30 cellular contexts compared by ENCODE assay signal in genomic region chr18:42520074-42520473, GRCh38.
"Had no signal": no experiment of that assay in that cellular context is flagged by ENCODE, and none has a peak within 500 bp of the region (broad histone marks: within the 10 kb centered on the region; RNA-seq: fewer than 3 reads in every experiment).

No MANE protein-coding gene starts in this region.

- ATAC-seq: naive thymus-derived CD8-positive, alpha-beta T cell; natural killer cell treated with Interleukin-12 subunit alpha and Interleukin-12 subunit beta and Interleukin-15 and Interleukin-18, amount 100 ng/mL, for 72 hours; psoas muscle; right cardiac atrium; stimulated activated memory B cell treated with anti-CD40 and anti-IgM and Interleukin-4, amounts not matched to agents 10 μg/mL and 1 μg/mL and 100 μg/mL, for 72 hours; stimulated activated naive CD8-positive, alpha-beta T cell treated with anti-CD3 and anti-CD28 coated beads, Interleukin-15, amount 100 ng/mL, for 72 hours; stimulated activated naive CD8-positive, alpha-beta T cell treated with anti-CD3 and anti-CD28 coated beads, Interleukin-15, Interleukin-2, amounts not matched to agents 100 U/mL and 50 U/mL, for 24 hours; upper lobe of right lung had no signal

- H3K27ac ChIP-seq: neutrophil, pancreas, psoas muscle, right lobe of liver, sigmoid colon, spleen, suprapubic skin, testis, tibial artery, transverse colon, upper lobe of right lung, uterus had no signal

- H3K36me3 Mint-ChIP-seq: naive thymus-derived CD8-positive, alpha-beta T cell; natural killer cell treated with Interleukin-12 subunit alpha and Interleukin-12 subunit beta and Interleukin-15 and Interleukin-18, amount 100 ng/mL, for 72 hours; stimulated activated memory B cell treated with anti-CD40 and anti-IgM and Interleukin-4, amounts not matched to agents 10 μg/mL and 1 μg/mL and 100 μg/mL, for 72 hours; type B pancreatic cell had no signal

- H3K4me1 ChIP-seq: pancreas, psoas muscle, sigmoid colon, spleen, suprapubic skin, testis, tibial artery, transverse colon, upper lobe of right lung, uterus had no signal

- H3K9me3 ChIP-seq: neutrophil, pancreas, psoas muscle, right lobe of liver, sigmoid colon, spleen, suprapubic skin, testis, tibial artery, transverse colon, upper lobe of right lung, uterus had no signal

- H3K9me3 Mint-ChIP-seq: nephron progenitor cell; neural crest cell; stimulated activated memory B cell treated with anti-CD40 and anti-IgM and Interleukin-4, amounts not matched to agents 10 μg/mL and 1 μg/mL and 100 μg/mL, for 72 hours; type B pancreatic cell had no signal

- H3K27me3 Mint-ChIP-seq: natural killer cell treated with Interleukin-12 subunit alpha and Interleukin-12 subunit beta and Interleukin-15 and Interleukin-18, amount 100 ng/mL, for 72 hours; stimulated activated memory B cell treated with anti-CD40 and anti-IgM and Interleukin-4, amounts not matched to agents 10 μg/mL and 1 μg/mL and 100 μg/mL, for 72 hours; stimulated activated naive CD8-positive, alpha-beta T cell treated with anti-CD3 and anti-CD28 coated beads, Interleukin-15, amount 100 ng/mL, for 72 hours; type B pancreatic cell had no signal

- H3K4me1 Mint-ChIP-seq: naive thymus-derived CD8-positive, alpha-beta T cell; nephron progenitor cell; neural crest cell; stimulated activated memory B cell treated with anti-CD40 and anti-IgM and Interleukin-4, amounts not matched to agents 10 μg/mL and 1 μg/mL and 100 μg/mL, for 72 hours; stimulated activated naive CD8-positive, alpha-beta T cell treated with anti-CD3 and anti-CD28 coated beads, Interleukin-15, amount 100 ng/mL, for 72 hours had no signal

- H3K4me3 Mint-ChIP-seq: naive thymus-derived CD8-positive, alpha-beta T cell; natural killer cell treated with Interleukin-12 subunit alpha and Interleukin-12 subunit beta and Interleukin-15 and Interleukin-18, amount 100 ng/mL, for 72 hours; nephron progenitor cell; neural crest cell; stimulated activated memory B cell treated with anti-CD40 and anti-IgM and Interleukin-4, amounts not matched to agents 10 μg/mL and 1 μg/mL and 100 μg/mL, for 72 hours; stimulated activated naive CD8-positive, alpha-beta T cell treated with anti-CD3 and anti-CD28 coated beads, Interleukin-15, amount 100 ng/mL, for 72 hours; type B pancreatic cell had no signal

- H3K27me3 ChIP-seq: neutrophil, pancreas, right lobe of liver, sigmoid colon, spleen, suprapubic skin, testis, tibial artery, transverse colon, upper lobe of right lung, uterus had no signal

- DNase-seq: naive thymus-derived CD8-positive, alpha-beta T cell; nephron progenitor cell; nucleus accumbens; pancreas; psoas muscle; right cardiac atrium; right lobe of liver; sigmoid colon; spleen; stimulated activated CD4-positive, alpha-beta T cell treated with anti-CD3 and anti-CD28 coated beads, Interleukin-12 subunit alpha, Interleukin-12 subunit beta, amount 100 ng/mL, for 4 hours; stimulated activated CD4-positive, alpha-beta T cell treated with anti-CD3 and anti-CD28 coated beads, Interleukin-1b, Interleukin-23, amount 100 ng/mL, for 48 hours; stimulated activated CD4-positive, alpha-beta T cell treated with anti-CD3 and anti-CD28 coated beads, Interleukin-4, amount 100 ng/mL, for 1 hour; stimulated activated CD4-positive, alpha-beta T cell treated with anti-CD3 and anti-CD28 coated beads, Interleukin-4, amount 100 ng/mL, for 4 hours; stimulated activated CD8-positive, alpha-beta memory T cell treated with anti-CD3 and anti-CD28 coated beads, Interleukin-4, amount 100 ng/mL, for 48 hours; stimulated activated naive CD4-positive, alpha-beta T cell; stimulated activated naive CD8-positive, alpha-beta T cell treated with anti-CD3 and anti-CD28 coated beads, Interleukin-15, amount 100 ng/mL, for 72 hours; stimulated activated naive CD8-positive, alpha-beta T cell treated with anti-CD3 and anti-CD28 coated beads, Interleukin-15, Interleukin-2, amounts not matched to agents 100 U/mL and 50 U/mL, for 24 hours; substantia nigra; testis; tibial artery; transverse colon; upper lobe of right lung; uterus had no signal

- H3K27ac Mint-ChIP-seq: naive thymus-derived CD8-positive, alpha-beta T cell; natural killer cell treated with Interleukin-12 subunit alpha and Interleukin-12 subunit beta and Interleukin-15 and Interleukin-18, amount 100 ng/mL, for 72 hours; nephron progenitor cell; stimulated activated memory B cell treated with anti-CD40 and anti-IgM and Interleukin-4, amounts not matched to agents 10 μg/mL and 1 μg/mL and 100 μg/mL, for 72 hours; stimulated activated naive CD8-positive, alpha-beta T cell treated with anti-CD3 and anti-CD28 coated beads, Interleukin-15, amount 100 ng/mL, for 72 hours; type B pancreatic cell had no signal

- H3K4me3 ChIP-seq: pancreas, psoas muscle, right lobe of liver, sigmoid colon, smooth muscle cell, spleen, suprapubic skin, testis, tibial artery, transverse colon, upper lobe of right lung, uterus had no signal

- H3K36me3 ChIP-seq: neutrophil, pancreas, right lobe of liver, sigmoid colon, spleen, suprapubic skin, tibial artery, transverse colon, upper lobe of right lung, uterus had no signal
